ENCODE assay signal across 16 cellular contexts in genomic region chr16:50618238-50618918, GRCh38.
DNase-seq lines count a peak whose midpoint lies in the region; ATAC-seq and TF ChIP-seq lines count a peak whose summit lies in the region.
"Had no signal": no experiment of that assay in that cellular context is flagged by ENCODE, and none has a peak within 500 bp of the region (broad histone marks: within the 10 kb centered on the region; RNA-seq: fewer than 3 reads in every experiment).

No MANE protein-coding gene starts in this region.

- H3K4me1 Mint-ChIP-seq in stimulated activated naive CD8-positive, alpha-beta T cell treated with anti-CD3 and anti-CD28 coated beads, Interleukin-15, amount 100 ng/mL, for 72 hours, result peaks cover 20% of the 10 kb centered on the region
- no peaks in the 10 kb centered on the region for H3K4me1 Mint-ChIP-seq in central memory CD8-positive, alpha-beta T cell
- H3K4me1 Mint-ChIP-seq in nephron (peaks cover 60% of the 10 kb centered on the region), type B pancreatic cell (ENCODE audit: unreplicated experiment) (peaks cover 30% of the 10 kb centered on the region)
- H3K4me1 Mint-ChIP-seq: B cell had no signal

- TF ChIP-seq CTCF in nephron (IDR thresholded peaks at IDR 0.05; ENCODE audit: unreplicated experiment in 3 of 3) (no peak), type B pancreatic cell (conservative IDR thresholded peaks at IDR 0.05) (no peak)

- ATAC-seq in stimulated activated naive CD8-positive, alpha-beta T cell treated with anti-CD3 and anti-CD28 coated beads, Interleukin-15, Interleukin-2, amounts not matched to agents 100 U/mL and 50 U/mL, for 24 hours, result peak; percentile 16
- ATAC-seq in stimulated activated naive CD8-positive, alpha-beta T cell treated with anti-CD3 and anti-CD28 coated beads, Interleukin-15, amount 100 ng/mL, for 72 hours, result no peak
- ATAC-seq in central memory CD8-positive, alpha-beta T cell (replicated peaks; ENCODE audit: extremely low read depth, poor library complexity, severe bottlenecking), result no peak
- ATAC-seq in HG03342 (IDR thresholded peaks at IDR 0.05; ENCODE audit: unreplicated experiment), result no peak

- no peaks in the 10 kb centered on the region for H3K9me3 Mint-ChIP-seq in stimulated activated naive CD8-positive, alpha-beta T cell treated with anti-CD3 and anti-CD28 coated beads, Interleukin-15, amount 100 ng/mL, for 72 hours
- no peaks in the 10 kb centered on the region for H3K9me3 Mint-ChIP-seq in central memory CD8-positive, alpha-beta T cell
- H3K9me3 Mint-ChIP-seq in nephron (no peaks in the 10 kb centered on the region), type B pancreatic cell (no peaks in the 10 kb centered on the region)
- H3K9me3 Mint-ChIP-seq: CD8-positive, alpha-beta memory T cell; H9 had no signal

- DNase-seq in stimulated activated naive CD8-positive, alpha-beta T cell treated with anti-CD3 and anti-CD28 coated beads, Interleukin-15, Interleukin-2, amounts not matched to agents 100 U/mL and 50 U/mL, for 24 hours, result no peak
- no peak for DNase-seq in stimulated activated naive CD8-positive, alpha-beta T cell treated with anti-CD3 and anti-CD28 coated beads, Interleukin-15, amount 100 ng/mL, for 72 hours
- DNase-seq in central memory CD8-positive, alpha-beta T cell (ENCODE audit: low spot score in 2 of 2), result no peak
- DNase-seq in type B pancreatic cell (ENCODE audit: extremely low spot score, unreplicated experiment) (no peak), retina (no peak), DMS 273 (lab: John Stamatoyannopoulos, UW; ENCODE audit: unreplicated experiment) (no peak)
- DNase-seq: Caco-2; CD8-positive, alpha-beta memory T cell; DMS53; GF-D8; GOT3; H9 had no signal

- H3K36me3 Mint-ChIP-seq in central memory CD8-positive, alpha-beta T cell (ENCODE audit: insufficient read depth), result no peaks in the 10 kb centered on the region
- peaks cover 16% of the 10 kb centered on the region for H3K36me3 Mint-ChIP-seq in nephron (ENCODE audit: low read depth)
- peaks cover 10% of the 10 kb centered on the region for H3K36me3 Mint-ChIP-seq in type B pancreatic cell
- H3K36me3 Mint-ChIP-seq: CD14-positive monocyte had no signal

- no peak overlapping the region for H3K27ac Mint-ChIP-seq in stimulated activated naive CD8-positive, alpha-beta T cell treated with anti-CD3 and anti-CD28 coated beads, Interleukin-15, amount 100 ng/mL, for 72 hours
- H3K27ac Mint-ChIP-seq in central memory CD8-positive, alpha-beta T cell (ENCODE audit: low read depth), result peak overlapping the region; percentile 30
- H3K27ac Mint-ChIP-seq in nephron (peak overlapping the region; percentile 1 to 94 (median 89)), type B pancreatic cell (peak overlapping the region; percentile 21)
- H3K27ac Mint-ChIP-seq: B cell, CD14-positive monocyte had no signal

- no peaks in the 10 kb centered on the region for H3K27me3 Mint-ChIP-seq in stimulated activated naive CD8-positive, alpha-beta T cell treated with anti-CD3 and anti-CD28 coated beads, Interleukin-15, amount 100 ng/mL, for 72 hours
- no peaks in the 10 kb centered on the region for H3K27me3 Mint-ChIP-seq in central memory CD8-positive, alpha-beta T cell
- H3K27me3 Mint-ChIP-seq in nephron (ENCODE audit: low read depth), result no peaks in the 10 kb centered on the region
- no peaks in the 10 kb centered on the region for H3K27me3 Mint-ChIP-seq in type B pancreatic cell
- H3K27me3 Mint-ChIP-seq: B cell; CD8-positive, alpha-beta memory T cell had no signal

- no peak overlapping the region for H3K4me3 Mint-ChIP-seq in stimulated activated naive CD8-positive, alpha-beta T cell treated with anti-CD3 and anti-CD28 coated beads, Interleukin-15, amount 100 ng/mL, for 72 hours
- H3K4me3 Mint-ChIP-seq in central memory CD8-positive, alpha-beta T cell, result no peak overlapping the region
- H3K4me3 Mint-ChIP-seq in nephron, result no peak overlapping the region
- no peak overlapping the region for H3K4me3 Mint-ChIP-seq in type B pancreatic cell
- H3K4me3 Mint-ChIP-seq: B cell; CD14-positive monocyte; CD8-positive, alpha-beta memory T cell; H9 had no signal

Comparison
In these comparisons a context has a peak if more than half of its experiments do, and no peak if none do; other contexts are left out.
1. H3K27ac Mint-ChIP-seq: peak in central memory CD8-positive, alpha-beta T cell (single experiment), nephron (3 of 3) and type B pancreatic cell (single experiment); none in stimulated activated naive CD8-positive, alpha-beta T cell treated with anti-CD3 and anti-CD28 coated beads, Interleukin-15, amount 100 ng/mL, for 72 hours (0 of 2).